ENCODE assay signal across 8 cellular contexts in genomic region chr2:61176755-61177726, GRCh38. TPM values are rescaled to one million over a fixed set of nuclear protein-coding genes. Genes with fewer than 3 reads are reported as not detected.
DNase-seq lines count a peak whose midpoint lies in the region; ATAC-seq and TF ChIP-seq lines count a peak whose summit lies in the region.

No MANE protein-coding gene starts in this region.

- peak overlapping the region; percentile 99 for H3K27ac ChIP-seq in psoas muscle
- peak overlapping the region; percentile 98 for H3K27ac ChIP-seq in urinary bladder (ENCODE audit: low read depth)

- DNase-seq in NCI-H1694 (lab: John Stamatoyannopoulos, UW) (peak; percentile 83), T-helper 1 cell (peak; percentile 87 to 95 (median 90)), amniotic stem cell (lab: John Stamatoyannopoulos, UW) (peak; percentile 89), left ventricle myocardium superior (peak; percentile 98), psoas muscle (peak; percentile 97)

- no peaks in the 10 kb centered on the region for H3K9me3 ChIP-seq in psoas muscle

- H3K4me3 ChIP-seq in psoas muscle = peak overlapping the region; percentile 88
- H3K4me3 ChIP-seq in urinary bladder (ENCODE audit: low read depth, low read length) = peak overlapping the region; percentile 79

- WGBS in psoas muscle, 3 donors = 0 to 1% (median 1%) methylated on average over 83 to 111 of the region's 111 CpGs
- under 1% methylated on average over 111 of the region's 111 CpGs for WGBS in urinary bladder

- H3K27me3 ChIP-seq in psoas muscle (ENCODE audit: insufficient read depth in 3 of 3, low read length in 2 of 3) = no peaks in the 10 kb centered on the region

- H3K36me3 ChIP-seq in psoas muscle (ENCODE audit: insufficient read depth in 1 of 2, low read depth in 1 of 2) (peaks cover 8 to 29% of the 10 kb centered on the region in 2 donors), urinary bladder (ENCODE audit: insufficient read depth) (no peaks in the 10 kb centered on the region)

- intact Hi-C loops in left ventricle myocardium superior (cut with micrococcal nuclease) (no loop called here), psoas muscle (cut with DNase I) (no loop called here)

- ATAC-seq in GM18499 (IDR thresholded peaks at IDR 0.05; ENCODE audit: insufficient read depth, unreplicated experiment) (peak; percentile 42), HG02885 (IDR thresholded peaks at IDR 0.05; ENCODE audit: poor library complexity, unreplicated experiment) (peak; percentile 84), left ventricle myocardium superior (peak; percentile 90), psoas muscle (peak; percentile 87 to 93 (median 90))

- no peak for TF ChIP-seq CTCF in psoas muscle (IDR thresholded peaks at IDR 0.05)

- peaks cover 27% of the 10 kb centered on the region for H3K4me1 ChIP-seq in psoas muscle
- no peaks in the 10 kb centered on the region for H3K4me1 ChIP-seq in urinary bladder (ENCODE audit: insufficient read depth)

RNA-seq across cellular contexts. Expression of gene C2orf74, which starts 15.1 kb away (rescaled TPM):
- total RNA-seq in left ventricle myocardium superior (28.0 TPM), psoas muscle (10 to 100 TPM in 3 of 4 donors, 1 to 10 TPM in 1; 7.1 to 16.6 (median 13.4) TPM), urinary bladder (7.2 TPM)
- polyA plus RNA-seq in psoas muscle (10 to 100 TPM; 11.0 to 13.8 (median 13.4) TPM), urinary bladder (22.6 TPM)

Comparison
In these comparisons a context has a peak if more than half of its experiments do, and no peak if none do; other contexts are left out.
1. Peak in every context shown above with its lines: DNase-seq, ATAC-seq, H3K4me3 ChIP-seq and H3K27ac ChIP-seq.